ENCODE assay signal across 17 cellular contexts in the genomic region with DNA sequence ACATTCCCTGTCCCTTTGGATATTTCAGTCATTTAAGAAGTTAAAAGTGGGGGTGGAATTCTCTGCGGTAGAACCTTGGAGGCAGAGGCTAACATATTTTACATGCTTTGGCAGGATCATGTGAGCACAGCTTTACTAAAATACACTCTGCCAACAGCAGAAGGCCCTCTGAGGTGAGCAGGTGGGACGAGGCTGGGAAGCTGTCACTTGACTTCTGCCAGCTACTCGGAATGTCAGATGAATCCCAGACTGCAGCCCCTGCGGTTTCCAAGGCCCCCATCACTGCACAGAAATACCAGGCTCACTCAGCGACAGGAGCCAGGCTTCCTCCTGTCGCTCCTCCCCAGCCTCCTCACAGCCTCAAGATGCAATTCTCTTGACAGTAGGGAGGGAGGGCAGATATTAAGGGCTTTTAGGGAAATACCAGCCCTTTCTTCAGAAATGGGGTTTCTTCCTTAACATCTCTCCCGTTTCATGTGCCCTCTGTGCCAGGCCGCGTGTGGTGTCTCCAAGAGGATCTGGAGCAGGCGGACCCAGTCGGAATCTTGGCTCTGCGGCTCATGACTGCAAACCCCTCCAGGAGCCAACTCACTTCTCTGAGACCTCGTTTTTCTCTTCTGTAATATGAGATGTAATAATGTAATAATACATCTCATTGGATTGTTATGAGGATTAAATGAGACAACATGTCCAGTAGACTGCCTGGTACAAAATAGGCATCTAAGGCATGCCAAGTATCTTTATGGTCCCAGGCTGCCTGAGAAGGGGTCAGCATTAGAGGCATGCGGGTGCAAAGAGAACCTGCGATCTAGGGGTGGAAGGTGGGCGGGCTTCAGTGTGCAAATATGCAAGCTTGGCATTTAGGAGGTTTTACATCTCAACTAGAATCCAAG.
DNase-seq lines count a peak whose midpoint lies in the region; ATAC-seq, FAIRE-seq and TF ChIP-seq lines count a peak whose summit lies in the region.
"Had no signal": no experiment of that assay in that cellular context is flagged by ENCODE, and none has a peak within 500 bp of the region (broad histone marks: within the 10 kb centered on the region; RNA-seq: fewer than 3 reads in every experiment).

No MANE protein-coding gene starts in this region.

- peak; percentile 97 for DNase-seq in G401 (ENCODE audit: low spot score)
- peak; percentile 43 for DNase-seq in SK-N-DZ (ENCODE audit: low spot score)
- DNase-seq in right atrium auricular region (ENCODE audit: low spot score), result no peak
- peak; percentile 44 for DNase-seq in renal cortical epithelial cell (ENCODE audit: low read depth)
- DNase-seq in T-helper 9 cell, result no peak
- no peak for DNase-seq in LoVo (ENCODE audit: low spot score)
- DNase-seq in small intestine, result no peak
- DNase-seq: CD4-positive, alpha-beta T cell; NCI-H1092 treated with DMSO at 0.1 percent for 48 hours; SHP77; stimulated activated CD4-positive, alpha-beta T cell treated with anti-CD3 and anti-CD28 coated beads, Interleukin-4, amount 100 ng/mL, for 4 hours had no signal

- H3K4me3 ChIP-seq in right atrium auricular region (no peak overlapping the region), small intestine (ENCODE audit: low read depth in 1 of 2, low read length in 2 of 2) (no peak overlapping the region)

- H3K36me3 ChIP-seq in right atrium auricular region (no peaks in the 10 kb centered on the region), small intestine (ENCODE audit: control insufficient read depth in 2 of 2, insufficient read depth in 2 of 2, low read length in 2 of 2) (no peaks in the 10 kb centered on the region)

- 66 to 80% (median 71%) methylated on average over 16 of the region's 16 CpGs for WGBS in small intestine, 3 donors

- no peaks in the 10 kb centered on the region for H3K9me3 ChIP-seq in right atrium auricular region
- no peaks in the 10 kb centered on the region for H3K9me3 ChIP-seq in small intestine (ENCODE audit: control insufficient read depth, low read depth)

- no peak for TF ChIP-seq CTCF in right atrium auricular region (IDR thresholded peaks at IDR 0.05)

- FAIRE-seq in small intestine (lab: Jason Lieb, UNC), result no peak
- FAIRE-seq: colon had no signal

- no peak for ATAC-seq in GM21825 (IDR thresholded peaks at IDR 0.05; ENCODE audit: unreplicated experiment)
- ATAC-seq: activated naive CD4-positive, alpha-beta T cell treated with anti-CD3 and anti-CD28 coated beads, Interleukin-2, amount 50 U/mL, for 72 hours; esophagus mucosa; HCT116 had no signal

- peak overlapping the region; percentile 42 to 82 for H3K27ac ChIP-seq in right atrium auricular region
- no peak overlapping the region for H3K27ac ChIP-seq in small intestine (ENCODE audit: low read depth in 1 of 2, low read length in 1 of 2)
- H3K27ac ChIP-seq: VCaP had no signal

- no peaks in the 10 kb centered on the region for H3K27me3 ChIP-seq in right atrium auricular region
- no peaks in the 10 kb centered on the region for H3K27me3 ChIP-seq in small intestine (ENCODE audit: control insufficient read depth in 2 of 2, insufficient read depth in 2 of 2, low read length in 2 of 2)

- H3K4me1 ChIP-seq in right atrium auricular region, result peaks cover 0 to 55% of the 10 kb centered on the region in 2 donors
- H3K4me1 ChIP-seq in small intestine (ENCODE audit: control insufficient read depth in 2 of 2, insufficient read depth in 1 of 2, low read depth in 1 of 2, low read length in 1 of 2), result no peaks in the 10 kb centered on the region

- in situ Hi-C loops in G401 (cut with HindIII; ENCODE audit: low sequenced_read_pairs), result no loop called here

Comparison
In these comparisons a context has a peak if more than half of its experiments do, and no peak if none do; other contexts are left out.
1. DNase-seq: peak in G401 (single experiment), SK-N-DZ (single experiment) and renal cortical epithelial cell (single experiment); none in right atrium auricular region (single experiment), T-helper 9 cell (single experiment), LoVo (single experiment) and small intestine (single experiment).
2. H3K27ac ChIP-seq: peak in right atrium auricular region (2 of 2); none in small intestine (0 of 2).